ENCODE assay signal across 8 cellular contexts in genomic region chr9:136488247-136489214, GRCh38. TPM values are rescaled to one million over a fixed set of nuclear protein-coding genes. Genes with fewer than 3 reads are reported as not detected.
DNase-seq lines count a peak whose midpoint lies in the region; ATAC-seq and TF ChIP-seq lines count a peak whose summit lies in the region.

No MANE protein-coding gene starts in this region.

- H3K4me3 Mint-ChIP-seq in WTC11, result no peak overlapping the region

- CTCF ChIA-PET in WTC11 (lab: Charles Lee), result interaction anchor here (0.5 to 9.1 kb wide), 14 partner anchors 33 to 203 kb away, joined by 3 to 163 read pairs (median 6); no protein-coding TSS in a partner anchor

- TF ChIP-seq CTCF in WTC11 (IDR thresholded peaks at IDR 0.05) (peak; percentile 95), kidney epithelial cell (IDR thresholded peaks at IDR 0.05; ENCODE audit: insufficient read depth, low read length, poor library complexity, severe bottlenecking) (peak; percentile 97)

- ATAC-seq in WTC11, result peak; percentile 53
- ATAC-seq in HG02798 (IDR thresholded peaks at IDR 0.05; ENCODE audit: poor library complexity, unreplicated experiment), result no peak
- no peak for ATAC-seq in GM21786 (IDR thresholded peaks at IDR 0.05; ENCODE audit: unreplicated experiment)

- no peaks in the 10 kb centered on the region for H3K36me3 ChIP-seq in kidney epithelial cell (ENCODE audit: control insufficient read depth, insufficient read depth, low read length)

- H3K27me3 Mint-ChIP-seq in WTC11 (ENCODE audit: low read depth), result no peaks in the 10 kb centered on the region

- peaks cover 8% of the 10 kb centered on the region for H3K27me3 ChIP-seq in kidney epithelial cell (ENCODE audit: control insufficient read depth, insufficient read depth, low read length)

- no peak overlapping the region for H3K4me3 ChIP-seq in kidney epithelial cell (ENCODE audit: low read depth, low read length)

- DNase-seq in GDM1 (lab: John Stamatoyannopoulos, UW) (peak; percentile 9), NCI-H1417 (lab: John Stamatoyannopoulos, UW) (peak; percentile 38 to 83 (median 59)), WTC11 (ENCODE audit: low spot score) (peak; percentile 89), T47D (ENCODE audit: low read depth in 1 of 2, low spot score in 1 of 2) (peak; percentile 81 to 82), kidney epithelial cell (ENCODE audit: low read depth) (no peak)
- peak; percentile 69 to 82 for DNase-seq in stimulated activated CD4-positive, alpha-beta T cell treated with anti-CD3 and anti-CD28 coated beads, Interleukin-2, amount 100 ng/mL, for 48 hours

- in situ Hi-C loops in T47D (cut with HindIII; ENCODE audit: low pct_unique_long_range_greater_than_20kb, low sequenced_read_pairs), result no loop called here

- H3K4me1 Mint-ChIP-seq in WTC11, result peaks cover 4% of the 10 kb centered on the region

- H3K27ac Mint-ChIP-seq in WTC11, result no peak overlapping the region

- peaks cover 3% of the 10 kb centered on the region; the same call in 1 of the 2 replicates for H3K9me3 Mint-ChIP-seq in WTC11

- no peaks in the 10 kb centered on the region for H3K36me3 Mint-ChIP-seq in WTC11

- POLR2A ChIA-PET in WTC11 (lab: Charles Lee), result no interaction called here

TF ChIP-seq in WTC11, 78 proteins besides CTCF, POLR2A, EP300 and RAD21:
- TF ChIP-seq ETV6 (CRISPR knock-in tag; IDR thresholded peaks at IDR 0.05) (0 out of 2 replicates have a peak, but pooled peaks have one; percentile 20), SMAD3 (CRISPR knock-in tag; IDR thresholded peaks at IDR 0.05; ENCODE audit: borderline replicate concordance) (no peak), AR (CRISPR knock-in tag; IDR thresholded peaks at IDR 0.05) (no peak), ZNF121 (CRISPR knock-in tag; IDR thresholded peaks at IDR 0.05) (peak; percentile 80; the same call in 1 of the 2 replicates)
- TF ChIP-seq, protein P1, sequence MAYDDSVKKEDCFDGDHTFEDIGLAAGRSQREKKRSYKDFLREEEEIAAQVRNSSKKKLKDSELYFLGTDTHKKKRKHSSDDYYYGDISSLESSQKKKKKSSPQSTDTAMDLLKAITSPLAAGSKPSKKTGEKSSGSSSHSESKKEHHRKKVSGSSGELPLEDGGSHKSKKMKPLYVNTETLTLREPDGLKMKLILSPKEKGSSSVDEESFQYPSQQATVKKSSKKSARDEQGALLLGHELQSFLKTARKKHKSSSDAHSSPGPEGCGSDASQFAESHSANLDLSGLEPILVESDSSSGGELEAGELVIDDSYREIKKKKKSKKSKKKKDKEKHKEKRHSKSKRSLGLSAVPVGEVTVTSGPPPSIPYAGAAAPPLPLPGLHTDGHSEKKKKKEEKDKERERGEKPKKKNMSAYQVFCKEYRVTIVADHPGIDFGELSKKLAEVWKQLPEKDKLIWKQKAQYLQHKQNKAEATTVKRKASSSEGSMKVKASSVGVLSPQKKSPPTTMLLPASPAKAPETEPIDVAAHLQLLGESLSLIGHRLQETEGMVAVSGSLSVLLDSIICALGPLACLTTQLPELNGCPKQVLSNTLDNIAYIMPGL (CRISPR knock-in tag; IDR thresholded peaks at IDR 0.05), result 0 out of 2 replicates have a peak, but pooled peaks have one; percentile 23

RNA-seq across cellular contexts. Expression of gene SEC16A, which starts 5.7 kb away (rescaled TPM):
- total RNA-seq in WTC11 (2021) (52.1 to 70.9 TPM (median 52.3 TPM) in 3 replicates), kidney epithelial cell (64.5 and 74.9 TPM in 2 replicates)

RNA-seq across cellular contexts. Expression of gene INPP5E, which starts 48.9 kb away (rescaled TPM):
- 23.6 to 25.5 TPM (median 24.0 TPM) in 3 replicates for total RNA-seq in WTC11 (2021)
- total RNA-seq in kidney epithelial cell, result 14.5 and 20.6 TPM in 2 replicates

RNA-seq across cellular contexts. Expression of gene NOTCH1, which starts 57.3 kb away (rescaled TPM):
- total RNA-seq in WTC11 (2021) (76.7 to 95.6 TPM (median 79.2 TPM) in 3 replicates), kidney epithelial cell (40.9 and 52.4 TPM in 2 replicates)
